ENCODE assay signal across 10 cellular contexts in the genomic region with DNA sequence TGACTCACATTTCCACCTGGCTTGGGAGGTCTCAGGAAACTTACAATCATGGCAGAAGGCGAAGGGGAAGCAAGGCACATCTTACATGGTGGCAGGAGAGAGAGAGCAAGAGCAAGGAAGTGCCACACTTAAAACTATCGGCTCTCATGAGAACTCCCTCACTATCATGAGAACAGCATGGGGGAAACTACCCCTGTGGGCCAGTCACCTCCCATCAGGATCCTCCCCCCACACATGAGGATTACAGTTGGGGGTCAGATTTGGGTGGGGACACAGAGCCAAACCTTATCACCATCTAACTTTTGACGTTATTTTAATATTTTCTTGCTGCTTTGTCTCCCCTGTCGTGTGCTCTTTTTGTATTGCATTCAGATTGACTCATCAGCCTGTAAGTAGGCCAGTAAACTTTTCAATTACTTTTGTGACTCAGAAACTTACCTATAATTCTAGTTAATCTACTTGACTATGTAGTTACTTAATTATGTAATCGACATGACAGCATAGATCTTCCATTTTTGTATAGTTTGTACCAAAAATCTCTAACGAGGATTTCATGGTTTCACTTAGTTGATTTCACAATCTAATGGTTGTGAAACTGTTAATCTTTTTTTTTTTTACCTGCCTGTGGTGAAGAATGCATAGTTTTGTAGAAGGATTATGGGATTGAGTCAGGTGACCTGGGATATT. TPM values are rescaled to one million over a fixed set of nuclear protein-coding genes. Genes with fewer than 3 reads are reported as not detected.
DNase-seq lines count a peak whose midpoint lies in the region; ATAC-seq and TF ChIP-seq lines count a peak whose summit lies in the region.
"Had no signal": no experiment of that assay in that cellular context is flagged by ENCODE, and none has a peak within 500 bp of the region (broad histone marks: within the 10 kb centered on the region; RNA-seq: fewer than 3 reads in every experiment).

No MANE protein-coding gene starts in this region.

- H3K36me3 Mint-ChIP-seq in activated CD4-positive, alpha-beta T cell treated with anti-CD3 and anti-CD28 coated beads, Interleukin-2, amount 10 ng/mL, durations not matched to agents 24 days and 14 days (ENCODE audit: low read depth) = peaks cover 23% of the 10 kb centered on the region
- H3K36me3 Mint-ChIP-seq in activated CD8-positive, alpha-beta T cell treated with anti-CD3 and anti-CD28 coated beads, Interleukin-2, amount 10 ng/mL, durations not matched to agents 7 days and 5 days (ENCODE audit: low read depth) = peaks cover 47% of the 10 kb centered on the region

- POLR2A ChIA-PET in activated CD8-positive, alpha-beta T cell treated with anti-CD3 and anti-CD28 coated beads, Interleukin-2, amount 10 ng/mL, durations not matched to agents 7 days and 5 days (lab: Charles Lee) = interaction anchor here (1.3 to 4.0 kb wide), 2 partner anchors 18 to 20 kb away, joined by 3 to 23 read pairs; partner anchors contain the start of gene STIM2
- POLR2A ChIA-PET in HEK293T (lab: Yijun Ruan, JAX) = no interaction called here

- peaks cover 55% of the 10 kb centered on the region for H3K4me1 Mint-ChIP-seq in activated CD4-positive, alpha-beta T cell treated with anti-CD3 and anti-CD28 coated beads, Interleukin-2, amount 10 ng/mL, durations not matched to agents 24 days and 14 days
- peaks cover 67% of the 10 kb centered on the region for H3K4me1 Mint-ChIP-seq in activated CD8-positive, alpha-beta T cell treated with anti-CD3 and anti-CD28 coated beads, Interleukin-2, amount 10 ng/mL, durations not matched to agents 7 days and 5 days (ENCODE audit: low read depth)

- peak overlapping the region; percentile 40 for H3K4me3 Mint-ChIP-seq in activated CD4-positive, alpha-beta T cell treated with anti-CD3 and anti-CD28 coated beads, Interleukin-2, amount 10 ng/mL, durations not matched to agents 24 days and 14 days
- no peak overlapping the region for H3K4me3 Mint-ChIP-seq in activated CD8-positive, alpha-beta T cell treated with anti-CD3 and anti-CD28 coated beads, Interleukin-2, amount 10 ng/mL, durations not matched to agents 7 days and 5 days

- intact Hi-C loops in activated CD4-positive, alpha-beta T cell treated with anti-CD3 and anti-CD28 coated beads, Interleukin-2, amount 10 ng/mL, durations not matched to agents 24 days and 14 days (cut with micrococcal nuclease) = loop anchor here (1.0 kb wide), 1 partner anchor 7 kb away; no protein-coding TSS in a partner anchor

- no peaks in the 10 kb centered on the region for H3K9me3 Mint-ChIP-seq in activated CD4-positive, alpha-beta T cell treated with anti-CD3 and anti-CD28 coated beads, Interleukin-2, amount 10 ng/mL, durations not matched to agents 24 days and 14 days
- peaks cover 20% of the 10 kb centered on the region for H3K9me3 Mint-ChIP-seq in activated CD8-positive, alpha-beta T cell treated with anti-CD3 and anti-CD28 coated beads, Interleukin-2, amount 10 ng/mL, durations not matched to agents 7 days and 5 days (ENCODE audit: insufficient read depth)

- no peaks in the 10 kb centered on the region for H3K27me3 Mint-ChIP-seq in activated CD4-positive, alpha-beta T cell treated with anti-CD3 and anti-CD28 coated beads, Interleukin-2, amount 10 ng/mL, durations not matched to agents 24 days and 14 days
- no peaks in the 10 kb centered on the region for H3K27me3 Mint-ChIP-seq in activated CD8-positive, alpha-beta T cell treated with anti-CD3 and anti-CD28 coated beads, Interleukin-2, amount 10 ng/mL, durations not matched to agents 7 days and 5 days (ENCODE audit: low read depth)

- peak overlapping the region; percentile 49 for H3K27ac ChIP-seq in epithelial cell of prostate

- DNase-seq in activated CD4-positive, alpha-beta T cell treated with anti-CD3 and anti-CD28 coated beads, Interleukin-2, amount 10 ng/mL, durations not matched to agents 24 days and 14 days = peak; percentile 65
- no peak for DNase-seq in activated CD4-positive, alpha-beta T cell treated with anti-CD3 and anti-CD28 coated beads for 48 hours
- DNase-seq in activated CD8-positive, alpha-beta T cell treated with anti-CD3 and anti-CD28 coated beads, Interleukin-2, amount 10 ng/mL, durations not matched to agents 7 days and 5 days = no peak
- DNase-seq in epithelial cell of prostate (ENCODE audit: low read depth, low spot score) (no peak), HEK293T (ENCODE audit: extremely low spot score) (no peak), middle frontal gyrus (ENCODE audit: extremely low spot score, low spot score) (no peak)
- DNase-seq in stimulated activated CD8-positive, alpha-beta memory T cell treated with anti-CD3 and anti-CD28 coated beads, Interleukin-4, amount 100 ng/mL, for 48 hours = peak; percentile 37
- DNase-seq: activated gamma-delta T cell, SW 1271 had no signal

- no peak for ATAC-seq in activated CD8-positive, alpha-beta T cell treated with anti-CD3 and anti-CD28 coated beads, Interleukin-2, amount 10 ng/mL, durations not matched to agents 7 days and 5 days
- no peak for ATAC-seq in HG02981 (IDR thresholded peaks at IDR 0.05; ENCODE audit: unreplicated experiment)

- CTCF ChIA-PET in activated CD8-positive, alpha-beta T cell treated with anti-CD3 and anti-CD28 coated beads, Interleukin-2, amount 10 ng/mL, durations not matched to agents 7 days and 5 days (lab: Charles Lee) = interaction anchor here (1.4 kb wide), 1 partner anchor 13 kb away, joined by 3 read pairs; no protein-coding TSS in a partner anchor
- CTCF ChIA-PET in HEK293T (lab: Yijun Ruan, JAX) = no interaction called here

- H3K27ac Mint-ChIP-seq in activated CD4-positive, alpha-beta T cell treated with anti-CD3 and anti-CD28 coated beads, Interleukin-2, amount 10 ng/mL, durations not matched to agents 24 days and 14 days = peak overlapping the region; percentile 89
- peak overlapping the region; percentile 78 for H3K27ac Mint-ChIP-seq in activated CD8-positive, alpha-beta T cell treated with anti-CD3 and anti-CD28 coated beads, Interleukin-2, amount 10 ng/mL, durations not matched to agents 7 days and 5 days

TF ChIP-seq in HEK293T, 16 proteins besides CTCF, POLR2A, EP300 and RAD21:
- TF ChIP-seq FOXA1 (IDR thresholded peaks at IDR 0.05) = no peak
- TF ChIP-seq SUZ12 (IDR thresholded peaks at IDR 0.05) = no peak
- no peak for TF ChIP-seq L3MBTL2 (conservative IDR thresholded peaks at IDR 0.05)
- TF ChIP-seq ELF4 (IDR thresholded peaks at IDR 0.05) = no peak
- TF ChIP-seq TARDBP (IDR thresholded peaks at IDR 0.05) = no peak
- TF ChIP-seq LEF1 (IDR thresholded peaks at IDR 0.05; ENCODE audit: borderline replicate concordance) = no peak
- no peak for TF ChIP-seq PKNOX1 (IDR thresholded peaks at IDR 0.05)
- no peak for TF ChIP-seq HDGF (IDR thresholded peaks at IDR 0.05; ENCODE audit: borderline replicate concordance)
- TF ChIP-seq ZNF384 (IDR thresholded peaks at IDR 0.05) = no peak
- no peak for TF ChIP-seq FOXK2 (IDR thresholded peaks at IDR 0.05)
- TF ChIP-seq SP1 (IDR thresholded peaks at IDR 0.05) = no peak
- no peak for TF ChIP-seq FOXM1 (IDR thresholded peaks at IDR 0.05; ENCODE audit: borderline replicate concordance)
- no peak for TF ChIP-seq BHLHE40 (IDR thresholded peaks at IDR 0.05; ENCODE audit: borderline replicate concordance)
- no peak for TF ChIP-seq CTBP1 (IDR thresholded peaks at IDR 0.05; ENCODE audit: borderline replicate concordance)
- no peak for TF ChIP-seq ARNT (IDR thresholded peaks at IDR 0.05)
- TF ChIP-seq NFRKB (IDR thresholded peaks at IDR 0.05) = no peak

RNA-seq across cellular contexts. Expression of gene STIM2, which starts 18.2 kb away (rescaled TPM):
- total RNA-seq in activated CD4-positive, alpha-beta T cell treated with anti-CD3 and anti-CD28 coated beads, Interleukin-2, amount 10 ng/mL, durations not matched to agents 24 days and 14 days = 43.2 and 46.0 TPM in 2 replicates
- total RNA-seq in activated CD8-positive, alpha-beta T cell treated with anti-CD3 and anti-CD28 coated beads, Interleukin-2, amount 10 ng/mL, durations not matched to agents 7 days and 5 days = 10 to 100 TPM; 52.3 to 53.3 TPM

Comparison
In these comparisons a context has a peak if more than half of its experiments do, and no peak if none do; other contexts are left out.
1. DNase-seq: peak in activated CD4-positive, alpha-beta T cell treated with anti-CD3 and anti-CD28 coated beads, Interleukin-2, amount 10 ng/mL, durations not matched to agents 24 days and 14 days (single experiment) and stimulated activated CD8-positive, alpha-beta memory T cell treated with anti-CD3 and anti-CD28 coated beads, Interleukin-4, amount 100 ng/mL, for 48 hours (single experiment); none in activated CD4-positive, alpha-beta T cell treated with anti-CD3 and anti-CD28 coated beads for 48 hours (single experiment), activated CD8-positive, alpha-beta T cell treated with anti-CD3 and anti-CD28 coated beads, Interleukin-2, amount 10 ng/mL, durations not matched to agents 7 days and 5 days (single experiment), epithelial cell of prostate (single experiment), HEK293T (single experiment) and middle frontal gyrus (single experiment).